9 cellular contexts compared by ENCODE assay signal in the genomic region with DNA sequence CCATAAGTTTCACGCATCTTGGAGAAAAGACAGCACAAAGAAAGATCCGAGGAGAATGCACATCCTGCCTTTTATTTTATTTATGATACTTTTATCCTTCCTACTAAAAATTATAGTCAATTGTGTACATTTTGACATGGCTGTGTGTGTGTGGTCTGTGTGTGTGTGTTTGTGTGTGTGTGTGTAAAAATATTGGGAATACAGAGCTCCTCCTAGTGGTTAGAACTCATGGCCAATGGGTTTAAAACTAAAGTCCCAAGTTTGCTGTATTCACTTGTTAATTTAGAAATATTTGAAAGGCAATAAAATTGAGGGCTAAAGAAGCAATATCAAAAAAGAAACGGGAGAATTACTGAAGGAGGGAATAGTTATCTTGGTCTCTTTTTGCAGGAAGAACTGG. TPM values are rescaled to one million over a fixed set of nuclear protein-coding genes. Genes with fewer than 3 reads are reported as not detected.
DNase-seq lines count a peak whose midpoint lies in the region; ATAC-seq and TF ChIP-seq lines count a peak whose summit lies in the region.
"Had no signal": no experiment of that assay in that cellular context is flagged by ENCODE, and none has a peak within 500 bp of the region (broad histone marks: within the 10 kb centered on the region; RNA-seq: fewer than 3 reads in every experiment).

No MANE protein-coding gene starts in this region.

- H3K4me1 ChIP-seq in breast epithelium: no peaks in the 10 kb centered on the region
- no peaks in the 10 kb centered on the region for H3K4me1 ChIP-seq in upper lobe of right lung

- intact Hi-C loops in MCF 10A (cut with micrococcal nuclease): no loop called here
- intact Hi-C loops in breast epithelium (cut with DNase I; ENCODE audit: low total_unique reads): no loop called here
- intact Hi-C loops in upper lobe of right lung (cut with DNase I): no loop called here
- intact Hi-C loops in activated CD8-positive, alpha-beta T cell treated with anti-CD3 and anti-CD28 coated beads for 36 hours (cut with micrococcal nuclease): no loop called here

- peak; percentile 58 for TF ChIP-seq CTCF in MCF 10A (IDR thresholded peaks at IDR 0.05; ENCODE audit: unreplicated experiment)
- peak in 1 of 3 donors; percentile 21 for TF ChIP-seq CTCF in breast epithelium (IDR thresholded peaks at IDR 0.05)
- TF ChIP-seq CTCF in fibroblast of mammary gland (conservative IDR thresholded peaks at IDR 0.05; ENCODE audit: control insufficient read depth, insufficient read depth, low read depth, low read length): peak; percentile 62
- peak; percentile 27 for TF ChIP-seq CTCF in upper lobe of right lung (IDR thresholded peaks at IDR 0.05)
- no peak for TF ChIP-seq CTCF in activated CD8-positive, alpha-beta T cell treated with anti-CD3 and anti-CD28 coated beads for 36 hours (IDR thresholded peaks at IDR 0.05)

- ATAC-seq in upper lobe of right lung (no peak), esophagus mucosa (no peak)
- ATAC-seq in activated CD8-positive, alpha-beta T cell treated with anti-CD3 and anti-CD28 coated beads for 36 hours: no peak

- H3K4me3 Mint-ChIP-seq in MCF 10A (ENCODE audit: unreplicated experiment): no peak overlapping the region
- no peak overlapping the region for H3K4me3 Mint-ChIP-seq in activated CD8-positive, alpha-beta T cell treated with anti-CD3 and anti-CD28 coated beads for 36 hours

- peaks cover 23% of the 10 kb centered on the region for H3K27me3 Mint-ChIP-seq in MCF 10A (ENCODE audit: insufficient read depth, unreplicated experiment)
- H3K27me3 Mint-ChIP-seq in activated CD8-positive, alpha-beta T cell treated with anti-CD3 and anti-CD28 coated beads for 36 hours: peaks cover 3% of the 10 kb centered on the region

- CTCF ChIA-PET in MCF 10A (lab: Yijun Ruan, JAX): interaction anchor here (0.5 to 2.5 kb wide), 36 partner anchors 8 to 942 kb away, joined by 3 to 20 read pairs (median 4); no protein-coding TSS in a partner anchor
- CTCF ChIA-PET in activated CD8-positive, alpha-beta T cell treated with anti-CD3 and anti-CD28 coated beads for 36 hours (lab: Charles Lee): interaction anchor here (1.0 to 2.0 kb wide), 2 partner anchors 9 to 16 kb away, joined by 3 to 5 read pairs; no protein-coding TSS in a partner anchor

- H3K9me3 Mint-ChIP-seq in MCF 10A (ENCODE audit: unreplicated experiment): no peaks in the 10 kb centered on the region
- H3K9me3 Mint-ChIP-seq in activated CD8-positive, alpha-beta T cell treated with anti-CD3 and anti-CD28 coated beads for 36 hours: no peaks in the 10 kb centered on the region

- TF ChIP-seq POLR2A in breast epithelium (IDR thresholded peaks at IDR 0.05): no peak

- H3K27ac ChIP-seq in breast epithelium (no peak overlapping the region), upper lobe of right lung (no peak overlapping the region)
- H3K27ac ChIP-seq: epithelial cell of prostate had no signal

- no peaks in the 10 kb centered on the region for H3K27me3 ChIP-seq in breast epithelium
- H3K27me3 ChIP-seq in upper lobe of right lung: no peaks in the 10 kb centered on the region

- H3K9me3 ChIP-seq in breast epithelium: no peaks in the 10 kb centered on the region
- H3K9me3 ChIP-seq in upper lobe of right lung: no peaks in the 10 kb centered on the region

- H3K36me3 Mint-ChIP-seq in MCF 10A (ENCODE audit: insufficient read depth, unreplicated experiment): no peaks in the 10 kb centered on the region
- H3K36me3 Mint-ChIP-seq in activated CD8-positive, alpha-beta T cell treated with anti-CD3 and anti-CD28 coated beads for 36 hours (ENCODE audit: low read depth): no peaks in the 10 kb centered on the region

- no TSS peak for BruUV-seq in MCF 10A (replicated peaks; lab: Mats Ljungman, UMichigan)

- no peaks in the 10 kb centered on the region for H3K36me3 ChIP-seq in breast epithelium
- no peaks in the 10 kb centered on the region for H3K36me3 ChIP-seq in upper lobe of right lung

- H3K27ac Mint-ChIP-seq in MCF 10A (ENCODE audit: low read depth, unreplicated experiment): no peak overlapping the region
- no peak overlapping the region for H3K27ac Mint-ChIP-seq in activated CD8-positive, alpha-beta T cell treated with anti-CD3 and anti-CD28 coated beads for 36 hours

- H3K4me3 ChIP-seq in breast epithelium: no peak overlapping the region
- H3K4me3 ChIP-seq in fibroblast of mammary gland (ENCODE audit: control insufficient read depth, low read depth, low read length): no peak overlapping the region
- H3K4me3 ChIP-seq in upper lobe of right lung: no peak overlapping the region

- no peaks in the 10 kb centered on the region for H3K4me1 Mint-ChIP-seq in MCF 10A (ENCODE audit: insufficient read depth, unreplicated experiment)
- no peaks in the 10 kb centered on the region for H3K4me1 Mint-ChIP-seq in activated CD8-positive, alpha-beta T cell treated with anti-CD3 and anti-CD28 coated beads for 36 hours (ENCODE audit: low read depth)

- DNase-seq in MCF 10A (ENCODE audit: unreplicated experiment) (peak; percentile 26), breast epithelium (ENCODE audit: low spot score in 2 of 2) (no peak), OCI-M1 (lab: John Stamatoyannopoulos, UW) (peak; percentile 7), fibroblast of mammary gland (ENCODE audit: low read depth) (peak; percentile 27), upper lobe of right lung (no peak), epidermal melanocyte (ENCODE audit: insufficient read length, low spot score) (no peak)
- DNase-seq in activated CD8-positive, alpha-beta T cell treated with anti-CD3 and anti-CD28 coated beads for 36 hours: no peak

- POLR2A ChIA-PET in MCF 10A (lab: Yijun Ruan, JAX): no interaction called here
- POLR2A ChIA-PET in activated CD8-positive, alpha-beta T cell treated with anti-CD3 and anti-CD28 coated beads for 36 hours (lab: Charles Lee): no interaction called here

RNA-seq across cellular contexts. Expression of gene NKX6-1, which starts 47.5 kb away (rescaled TPM):
- 0.68 and 1.1 TPM in 2 replicates for total RNA-seq in MCF 10A (2022)
- under 1 TPM in 2 of 3 donors, not detected in 1; 0.33 to 0.44 TPM for total RNA-seq in breast epithelium
- not detected for total RNA-seq in upper lobe of right lung
- total RNA-seq in esophagus mucosa: 1.1 TPM
- not detected for total RNA-seq in activated CD8-positive, alpha-beta T cell treated with anti-CD3 and anti-CD28 coated beads for 36 hours

Comparison
In these comparisons a context has a peak if more than half of its experiments do, and no peak if none do; other contexts are left out.
1. DNase-seq: peak in MCF 10A (single experiment), OCI-M1 (single experiment) and fibroblast of mammary gland (single experiment); none in breast epithelium (0 of 2), upper lobe of right lung (single experiment), epidermal melanocyte (single experiment) and activated CD8-positive, alpha-beta T cell treated with anti-CD3 and anti-CD28 coated beads for 36 hours (single experiment).